Comparison of ENCODE assay signal across 21 cellular contexts in the genomic region with DNA sequence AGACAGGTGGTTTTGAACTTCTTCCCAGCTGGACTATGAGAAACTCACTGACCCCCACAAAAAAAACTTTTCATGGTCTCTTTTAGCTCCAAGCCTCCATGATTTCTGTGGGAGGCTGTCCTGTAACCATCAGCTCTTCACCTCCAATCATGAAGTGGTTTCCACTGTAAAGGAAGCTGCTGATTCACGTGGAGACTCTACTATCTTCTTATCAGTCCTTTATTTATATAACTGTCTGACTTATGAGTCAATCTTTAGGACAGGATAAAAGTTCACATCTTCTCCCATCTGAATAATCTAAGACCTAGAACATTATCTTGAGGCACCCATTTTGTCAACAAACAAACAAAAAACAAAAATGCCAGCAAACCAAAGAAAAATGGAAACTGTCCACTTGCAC.
DNase-seq lines count a peak whose midpoint lies in the region; ATAC-seq, FAIRE-seq and TF ChIP-seq lines count a peak whose summit lies in the region.
"Had no signal": no experiment of that assay in that cellular context is flagged by ENCODE, and none has a peak within 500 bp of the region (broad histone marks: within the 10 kb centered on the region; RNA-seq: fewer than 3 reads in every experiment).

No MANE protein-coding gene starts in this region.

- peaks cover 17% of the 10 kb centered on the region for H3F3A ChIP-seq in PC-3 (ENCODE audit: low read length, unreplicated experiment)

- CTCF ChIA-PET in PC-3 (lab: Charles Lee), result interaction anchor here (0.6 to 1.1 kb wide), 2 partner anchors 9 to 44 kb away, joined by 3 to 5 read pairs; no protein-coding TSS in a partner anchor

- H3K4me3 Mint-ChIP-seq in natural killer cell treated with Interleukin-12 subunit alpha and Interleukin-12 subunit beta and Interleukin-15 and Interleukin-18, amount 100 ng/mL, for 72 hours, result no peak overlapping the region
- H3K4me3 Mint-ChIP-seq: activated T-helper 1 cell treated with anti-CD3 and anti-CD28 coated beads, Interleukin-12 subunit alpha, Interleukin-12 subunit beta, Interleukin-2, Interleukin-4 antibody, amounts not matched to agents 30 ng/mL and 10 ng/mL and 1 ng/mL, durations not matched to agents 14 hours and 24 hours and 36 hours; effector memory CD8-positive, alpha-beta T cell had no signal

- DNase-seq in GM03348 (ENCODE audit: low spot score) (peak; percentile 19), PC-3 (peak; percentile 50), fibroblast of mammary gland (ENCODE audit: low read depth) (peak; percentile 39), small intestine (peak; percentile 40)
- DNase-seq in stimulated activated naive CD8-positive, alpha-beta T cell treated with anti-CD3 and anti-CD28 coated beads, Interleukin-15, Interleukin-2, amounts not matched to agents 100 U/mL and 50 U/mL, for 24 hours, result no peak
- no peak for DNase-seq in natural killer cell treated with Interleukin-12 subunit alpha and Interleukin-12 subunit beta and Interleukin-15 and Interleukin-18, amount 100 ng/mL, for 72 hours (ENCODE audit: low spot score)
- DNase-seq: activated CD4-positive, alpha-beta T cell treated with anti-CD3 and anti-CD28 coated beads for 48 hours; DND-41; effector memory CD8-positive, alpha-beta T cell; heart right ventricle; NCI-H1105; NCI-H526; Right ventricle myocardium superior; upper lobe of right lung had no signal

- no peak for TF ChIP-seq CTCF in PC-3 (conservative IDR thresholded peaks at IDR 0.05; ENCODE audit: low read depth, low read length)
- TF ChIP-seq CTCF in fibroblast of mammary gland (conservative IDR thresholded peaks at IDR 0.05; ENCODE audit: control insufficient read depth, insufficient read depth, low read depth, low read length), result no peak

- BruUV-seq in PC-3 (replicated peaks; lab: Mats Ljungman, UMichigan), result no TSS peak

- H3K4me1 Mint-ChIP-seq in natural killer cell treated with Interleukin-12 subunit alpha and Interleukin-12 subunit beta and Interleukin-15 and Interleukin-18, amount 100 ng/mL, for 72 hours (ENCODE audit: low read depth in 2 of 2), result no peaks in the 10 kb centered on the region

- no peaks in the 10 kb centered on the region for H4K20me1 ChIP-seq in PC-3 (ENCODE audit: low read length)

- no peak overlapping the region for H2AFZ ChIP-seq in PC-3 (ENCODE audit: low read length)

- H3K27me3 Mint-ChIP-seq in natural killer cell treated with Interleukin-12 subunit alpha and Interleukin-12 subunit beta and Interleukin-15 and Interleukin-18, amount 100 ng/mL, for 72 hours, result no peaks in the 10 kb centered on the region
- H3K27me3 Mint-ChIP-seq: effector memory CD8-positive, alpha-beta T cell had no signal

- TF ChIP-seq POLR2A in GM18505 (IDR thresholded peaks at IDR 0.05; ENCODE audit: borderline replicate concordance, extremely low read depth, insufficient read depth, insufficient read length), result no peak

- H3K36me3 ChIP-seq in PC-3 (ENCODE audit: low read depth, low read length) (no peaks in the 10 kb centered on the region), small intestine (ENCODE audit: control insufficient read depth in 2 of 2, insufficient read depth in 2 of 2, low read length in 2 of 2) (no peaks in the 10 kb centered on the region)
- H3K36me3 ChIP-seq: heart right ventricle, upper lobe of right lung had no signal

- 11 to 34% (median 23%) methylated on average over 1 of the region's 1 CpG for WGBS in small intestine, 3 donors

- no peaks in the 10 kb centered on the region for H3K36me3 Mint-ChIP-seq in natural killer cell treated with Interleukin-12 subunit alpha and Interleukin-12 subunit beta and Interleukin-15 and Interleukin-18, amount 100 ng/mL, for 72 hours

- POLR2A ChIA-PET in PC-3 (lab: Charles Lee; ENCODE audit: unreplicated experiment), result interaction anchor here (0.6 kb wide), 1 partner anchor 94 kb away, joined by 5 read pairs; no protein-coding TSS in a partner anchor

- no peak overlapping the region for H3K27ac Mint-ChIP-seq in natural killer cell treated with Interleukin-12 subunit alpha and Interleukin-12 subunit beta and Interleukin-15 and Interleukin-18, amount 100 ng/mL, for 72 hours
- H3K27ac Mint-ChIP-seq: activated naive CD4-positive, alpha-beta T cell treated with anti-CD3 and anti-CD28 coated beads, Interleukin-2, amount 50 U/mL, for 72 hours; activated T-helper 1 cell treated with anti-CD3 and anti-CD28 coated beads, Interleukin-12 subunit alpha, Interleukin-12 subunit beta, Interleukin-2, Interleukin-4 antibody, amounts not matched to agents 30 ng/mL and 10 ng/mL and 1 ng/mL, durations not matched to agents 14 hours and 24 hours and 36 hours; effector memory CD8-positive, alpha-beta T cell had no signal

- H3K27me3 ChIP-seq in PC-3 (ENCODE audit: low read length) (no peaks in the 10 kb centered on the region), small intestine (ENCODE audit: control insufficient read depth in 2 of 2, insufficient read depth in 2 of 2, low read length in 2 of 2) (no peaks in the 10 kb centered on the region)
- H3K27me3 ChIP-seq: heart right ventricle, upper lobe of right lung had no signal

- intact Hi-C loops in PC-3 (cut with micrococcal nuclease), result loop anchor here (5.0 kb wide), 1 partner anchor 50 kb away; no protein-coding TSS in a partner anchor

- H3K9me2 ChIP-seq in PC-3 (replicated peaks; ENCODE audit: low read length), result no peaks in the 10 kb centered on the region

- peak overlapping the region; percentile 97 for H3K27ac ChIP-seq in PC-3 (ENCODE audit: low read length)
- H3K27ac ChIP-seq in small intestine (ENCODE audit: low read depth in 1 of 2, low read length in 1 of 2), result no peak overlapping the region
- H3K27ac ChIP-seq: heart right ventricle, KMS-11, upper lobe of right lung had no signal

- H3K9ac ChIP-seq in PC-3 (ENCODE audit: low read length), result peak overlapping the region; percentile 88
- H3K9ac ChIP-seq: KMS-11 had no signal

- H3K9me3 Mint-ChIP-seq in natural killer cell treated with Interleukin-12 subunit alpha and Interleukin-12 subunit beta and Interleukin-15 and Interleukin-18, amount 100 ng/mL, for 72 hours, result no peaks in the 10 kb centered on the region
- H3K9me3 Mint-ChIP-seq: effector memory CD8-positive, alpha-beta T cell had no signal

- H3K9me3 ChIP-seq in PC-3 (ENCODE audit: low read length), result no peaks in the 10 kb centered on the region
- H3K9me3 ChIP-seq in small intestine (ENCODE audit: control insufficient read depth, low read depth), result no peaks in the 10 kb centered on the region
- H3K9me3 ChIP-seq: heart right ventricle, upper lobe of right lung had no signal

- H3K4me3 ChIP-seq in PC-3 (ENCODE audit: low read length), result no peak overlapping the region
- no peak overlapping the region for H3K4me3 ChIP-seq in fibroblast of mammary gland (ENCODE audit: control insufficient read depth, low read depth, low read length)
- no peak overlapping the region for H3K4me3 ChIP-seq in small intestine (ENCODE audit: low read depth in 1 of 2, low read length in 2 of 2)
- H3K4me3 ChIP-seq: heart right ventricle, upper lobe of right lung had no signal

- no peaks in the 10 kb centered on the region for H3K79me2 ChIP-seq in PC-3 (ENCODE audit: low read length)

- H3K4me1 ChIP-seq in PC-3 (ENCODE audit: insufficient read depth, low read length) (peaks cover 55% of the 10 kb centered on the region), small intestine (ENCODE audit: control insufficient read depth in 2 of 2, insufficient read depth in 1 of 2, low read depth in 1 of 2, low read length in 1 of 2) (peaks cover 2 to 3% of the 10 kb centered on the region in 2 donors)

- FAIRE-seq in small intestine (lab: Jason Lieb, UNC), result no peak
- FAIRE-seq: colon, islet of Langerhans, TTC549 had no signal

- ATAC-seq in PC-3 (no peak), GM18505 (IDR thresholded peaks at IDR 0.05; ENCODE audit: unreplicated experiment) (no peak)
- no peak for ATAC-seq in stimulated activated naive CD8-positive, alpha-beta T cell treated with anti-CD3 and anti-CD28 coated beads, Interleukin-15, Interleukin-2, amounts not matched to agents 100 U/mL and 50 U/mL, for 24 hours
- ATAC-seq in natural killer cell treated with Interleukin-12 subunit alpha and Interleukin-12 subunit beta and Interleukin-15 and Interleukin-18, amount 100 ng/mL, for 72 hours, result no peak
- ATAC-seq: activated naive CD4-positive, alpha-beta T cell treated with anti-CD3 and anti-CD28 coated beads, Interleukin-2, amount 50 U/mL, for 72 hours; effector memory CD8-positive, alpha-beta T cell; heart right ventricle had no signal

- H3K4me2 ChIP-seq in PC-3 (ENCODE audit: low read length), result peak overlapping the region; percentile 76
- H3K4me2 ChIP-seq: KMS-11 had no signal

Comparison
In these comparisons a context has a peak if more than half of its experiments do, and no peak if none do; other contexts are left out.
1. DNase-seq: peak in GM03348 (single experiment), PC-3 (single experiment), fibroblast of mammary gland (single experiment) and small intestine (single experiment); none in stimulated activated naive CD8-positive, alpha-beta T cell treated with anti-CD3 and anti-CD28 coated beads, Interleukin-15, Interleukin-2, amounts not matched to agents 100 U/mL and 50 U/mL, for 24 hours (single experiment) and natural killer cell treated with Interleukin-12 subunit alpha and Interleukin-12 subunit beta and Interleukin-15 and Interleukin-18, amount 100 ng/mL, for 72 hours (single experiment).